Comparison of ENCODE assay signal across 1 cellular context in genomic region chr14:100862793-100863192, GRCh38.
TF ChIP-seq lines count a peak whose summit lies in the region.

No MANE protein-coding gene starts in this region.

TF ChIP-seq in K562, 482 proteins besides CTCF, POLR2A, EP300 and RAD21 (continued from another document):
- TF ChIP-seq, protein P1, sequence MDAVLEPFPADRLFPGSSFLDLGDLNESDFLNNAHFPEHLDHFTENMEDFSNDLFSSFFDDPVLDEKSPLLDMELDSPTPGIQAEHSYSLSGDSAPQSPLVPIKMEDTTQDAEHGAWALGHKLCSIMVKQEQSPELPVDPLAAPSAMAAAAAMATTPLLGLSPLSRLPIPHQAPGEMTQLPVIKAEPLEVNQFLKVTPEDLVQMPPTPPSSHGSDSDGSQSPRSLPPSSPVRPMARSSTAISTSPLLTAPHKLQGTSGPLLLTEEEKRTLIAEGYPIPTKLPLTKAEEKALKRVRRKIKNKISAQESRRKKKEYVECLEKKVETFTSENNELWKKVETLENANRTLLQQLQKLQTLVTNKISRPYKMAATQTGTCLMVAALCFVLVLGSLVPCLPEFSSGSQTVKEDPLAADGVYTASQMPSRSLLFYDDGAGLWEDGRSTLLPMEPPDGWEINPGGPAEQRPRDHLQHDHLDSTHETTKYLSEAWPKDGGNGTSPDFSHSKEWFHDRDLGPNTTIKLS (IDR thresholded peaks at IDR 0.05; ENCODE audit: borderline replicate concordance, low read depth): peak; percentile 79; the same call in 1 of the 2 replicates
- TF ChIP-seq DACH1 (IDR thresholded peaks at IDR 0.05; ENCODE audit: partially characterized antibody): no peak
